39 cellular contexts compared by ENCODE assay signal in the genomic region with DNA sequence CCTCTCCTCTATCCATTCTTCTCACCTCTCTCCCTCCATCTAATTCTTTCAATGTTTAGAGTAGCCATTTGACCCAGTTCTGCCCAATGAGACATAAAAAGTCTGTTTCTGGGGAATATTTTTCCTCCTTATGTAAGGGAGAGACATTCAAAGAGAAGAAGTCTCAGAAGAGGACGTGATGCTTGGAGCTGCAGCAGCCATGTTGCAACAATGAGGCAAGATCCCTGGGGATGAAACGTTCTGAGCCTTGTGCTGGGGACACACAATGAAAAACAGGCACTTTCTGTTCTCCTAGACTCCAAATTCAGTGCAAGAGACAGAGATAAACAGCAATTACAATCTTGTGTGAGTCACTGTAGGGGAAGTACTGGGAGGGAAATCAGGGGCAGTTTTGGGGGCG.
"Had no signal": no experiment of that assay in that cellular context is flagged by ENCODE, and none has a peak within 500 bp of the region (broad histone marks: within the 10 kb centered on the region; RNA-seq: fewer than 3 reads in every experiment).

No MANE protein-coding gene starts in this region.

- H3K9me3 ChIP-seq: adrenal gland, ascending aorta, body of pancreas, breast epithelium had no signal

- H3K27ac ChIP-seq: adrenal gland, ascending aorta, body of pancreas, brain microvascular endothelial cell, breast epithelium, cardiac muscle cell had no signal

- FAIRE-seq: astrocyte, bronchial epithelial cell, colon had no signal

- H3K4me1 Mint-ChIP-seq: activated naive CD4-positive, alpha-beta T cell treated with anti-CD3 and anti-CD28 coated beads, Interleukin-2, amount 10 ng/mL, durations not matched to agents 7 days and 5 days; activated naive CD4-positive, alpha-beta T cell treated with anti-CD3 and anti-CD28 coated beads, Interleukin-2, amount 50 U/mL, for 24 hours; activated naive CD8-positive, alpha-beta T cell treated with anti-CD3 and anti-CD28 coated beads for 36 hours; activated naive CD8-positive, alpha-beta T cell treated with anti-CD3 and anti-CD28 coated beads, Interleukin-2, amount 10 ng/mL, durations not matched to agents 7 days and 5 days; activated naive CD8-positive, alpha-beta T cell treated with anti-CD3 and anti-CD28 coated beads, Interleukin-2, amount 50 U/mL, for 24 hours; activated T-helper 17 cell treated with anti-CD3 and anti-CD28 coated beads, Interleukin-2, amount 50 U/mL, for 72 hours; central memory CD8-positive, alpha-beta T cell had no signal

- H3K27ac Mint-ChIP-seq: activated naive CD4-positive, alpha-beta T cell treated with anti-CD3 and anti-CD28 coated beads for 36 hours; activated naive CD4-positive, alpha-beta T cell treated with anti-CD3 and anti-CD28 coated beads, Interleukin-2, amount 10 ng/mL, durations not matched to agents 7 days and 5 days; activated naive CD4-positive, alpha-beta T cell treated with anti-CD3 and anti-CD28 coated beads, Interleukin-2, amount 50 U/mL, for 24 hours; activated naive CD8-positive, alpha-beta T cell; activated naive CD8-positive, alpha-beta T cell treated with anti-CD3 and anti-CD28 coated beads for 36 hours; activated naive CD8-positive, alpha-beta T cell treated with anti-CD3 and anti-CD28 coated beads, Interleukin-2, amount 10 ng/mL, durations not matched to agents 7 days and 5 days; activated naive CD8-positive, alpha-beta T cell treated with anti-CD3 and anti-CD28 coated beads, Interleukin-2, amount 50 U/mL, for 24 hours; activated T-cell treated with anti-CD3 and anti-CD28 coated beads, Interleukin-2, amount 50 U/mL, for 72 hours; activated T-helper 1 cell treated with anti-CD3 and anti-CD28 coated beads, Interleukin-12 subunit alpha, Interleukin-12 subunit beta, Interleukin-2, Interleukin-4 antibody, amounts not matched to agents 30 ng/mL and 10 ng/mL and 1 ng/mL, durations not matched to agents 14 hours and 24 hours and 36 hours; activated T-helper 17 cell treated with anti-CD3 and anti-CD28 coated beads, Interleukin-2, amount 50 U/mL, for 72 hours; activated T-helper 2 cell treated with anti-CD3 and anti-CD28 coated beads, Interferon-gamma antibody, Interleukin-2, Interleukin-4, amounts not matched to agents 10 μg/mL and 5 μg/mL and 100 μg/mL, durations not matched to agents 14 hours and 24 hours and 36 hours had no signal

- H3K27me3 Mint-ChIP-seq: activated naive CD4-positive, alpha-beta T cell treated with anti-CD3 and anti-CD28 coated beads, Interleukin-2, amount 50 U/mL, for 24 hours; activated naive CD8-positive, alpha-beta T cell treated with anti-CD3 and anti-CD28 coated beads, Interleukin-2, amount 10 ng/mL, durations not matched to agents 7 days and 5 days had no signal

- H3K4me3 Mint-ChIP-seq: activated naive CD4-positive, alpha-beta T cell treated with anti-CD3 and anti-CD28 coated beads for 36 hours; activated naive CD4-positive, alpha-beta T cell treated with anti-CD3 and anti-CD28 coated beads, Interleukin-2, amount 10 ng/mL, durations not matched to agents 7 days and 5 days; activated naive CD4-positive, alpha-beta T cell treated with anti-CD3 and anti-CD28 coated beads, Interleukin-2, amount 50 U/mL, for 24 hours; activated naive CD8-positive, alpha-beta T cell; activated naive CD8-positive, alpha-beta T cell treated with anti-CD3 and anti-CD28 coated beads for 36 hours; activated naive CD8-positive, alpha-beta T cell treated with anti-CD3 and anti-CD28 coated beads, Interleukin-2, amount 10 ng/mL, durations not matched to agents 7 days and 5 days; activated naive CD8-positive, alpha-beta T cell treated with anti-CD3 and anti-CD28 coated beads, Interleukin-2, amount 50 U/mL, for 24 hours; activated T-cell treated with anti-CD3 and anti-CD28 coated beads, Interleukin-2, amount 50 U/mL, for 4 hours; activated T-cell treated with anti-CD3 and anti-CD28 coated beads, Interleukin-2, amount 50 U/mL, for 72 hours; activated T-helper 1 cell treated with anti-CD3 and anti-CD28 coated beads, Interleukin-12 subunit alpha, Interleukin-12 subunit beta, Interleukin-2, Interleukin-4 antibody, amounts not matched to agents 30 ng/mL and 10 ng/mL and 1 ng/mL, durations not matched to agents 14 hours and 24 hours and 36 hours; activated T-helper 17 cell treated with anti-CD3 and anti-CD28 coated beads, Interleukin-2, amount 50 U/mL, for 72 hours; brain; central memory CD8-positive, alpha-beta T cell had no signal

- H3K4me3 ChIP-seq: adrenal gland, ascending aorta, body of pancreas, breast epithelium, cardiac muscle cell had no signal

- H3K9me3 Mint-ChIP-seq: activated naive CD4-positive, alpha-beta T cell treated with anti-CD3 and anti-CD28 coated beads, Interleukin-2, amount 50 U/mL, for 24 hours; activated naive CD8-positive, alpha-beta T cell treated with anti-CD3 and anti-CD28 coated beads for 36 hours; activated T-cell treated with anti-CD3 and anti-CD28 coated beads, Interleukin-2, amount 50 U/mL, for 4 hours; activated T-helper 2 cell treated with anti-CD3 and anti-CD28 coated beads, Interferon-gamma antibody, Interleukin-2, Interleukin-4, amounts not matched to agents 10 μg/mL and 5 μg/mL and 100 μg/mL, durations not matched to agents 14 hours and 24 hours and 36 hours; central memory CD8-positive, alpha-beta T cell had no signal

- H3K27me3 ChIP-seq: adrenal gland, ascending aorta, body of pancreas, brain microvascular endothelial cell, cardiac muscle cell had no signal

- H3K36me3 ChIP-seq: adrenal gland, ascending aorta, brain microvascular endothelial cell, breast epithelium, cardiac muscle cell had no signal

- H3K4me1 ChIP-seq: adrenal gland, ascending aorta, body of pancreas, breast epithelium had no signal

- ATAC-seq: activated naive CD4-positive, alpha-beta T cell treated with anti-CD3 and anti-CD28 coated beads, Interleukin-2, amount 50 U/mL, for 72 hours; activated naive CD8-positive, alpha-beta T cell treated with anti-CD3 and anti-CD28 coated beads, Interleukin-2, amount 50 U/mL, for 24 hours; activated T-cell treated with anti-CD3 and anti-CD28 coated beads, Interleukin-2, amount 50 U/mL, for 4 hours; activated T-cell treated with anti-CD3 and anti-CD28 coated beads, Interleukin-2, amount 50 U/mL, for 72 hours; activated T-helper 17 cell treated with anti-CD3 and anti-CD28 coated beads, Interleukin-2, amount 50 U/mL, for 72 hours; body of pancreas had no signal

- DNase-seq: activated effector memory CD4-positive, alpha-beta T cell treated with anti-CD3 and anti-CD28 coated beads, Interleukin-2, amount 50 U/mL, for 16 hours; activated effector memory CD4-positive, alpha-beta T cell treated with Interleukin-2 at 50 U/mL for 16 hours; activated gamma-delta T cell; activated gamma-delta T cell treated with Interleukin-2 at 50 U/mL for 16 hours; activated naive CD4-positive, alpha-beta T cell; activated naive CD4-positive, alpha-beta T cell treated with anti-CD3 and anti-CD28 coated beads for 36 hours; activated naive CD4-positive, alpha-beta T cell treated with anti-CD3 and anti-CD28 coated beads, Interleukin-2, amount 10 ng/mL, durations not matched to agents 7 days and 5 days; activated naive CD4-positive, alpha-beta T cell treated with anti-CD3 and anti-CD28 coated beads, Interleukin-2, amount 50 U/mL, for 16 hours; activated naive CD4-positive, alpha-beta T cell treated with Interleukin-2 at 50 U/mL for 16 hours; activated naive CD8-positive, alpha-beta T cell treated with anti-CD3 and anti-CD28 coated beads for 36 hours; activated naive CD8-positive, alpha-beta T cell treated with anti-CD3 and anti-CD28 coated beads, Interleukin-2, amount 10 ng/mL, durations not matched to agents 7 days and 5 days; activated naive CD8-positive, alpha-beta T cell treated with anti-CD3 and anti-CD28 coated beads, Interleukin-2, amount 50 U/mL, for 24 hours; activated T-cell treated with anti-CD3 and anti-CD28 coated beads, Interleukin-2, amount 50 U/mL, for 4 hours; activated T-cell treated with anti-CD3 and anti-CD28 coated beads, Interleukin-2, amount 50 U/mL, for 48 hours; activated T-cell treated with anti-CD3 and anti-CD28 coated beads, Interleukin-2, amount 50 U/mL, for 72 hours; adrenal gland; amniotic stem cell; amygdala; anterior cingulate cortex; aorta; body of pancreas; brain microvascular endothelial cell; caudate nucleus; central memory CD4-positive, alpha-beta T cell; cerebellar nuclear complex had no signal

- H3K36me3 Mint-ChIP-seq: activated naive CD4-positive, alpha-beta T cell treated with anti-CD3 and anti-CD28 coated beads, Interleukin-2, amount 10 ng/mL, durations not matched to agents 7 days and 5 days; activated naive CD4-positive, alpha-beta T cell treated with anti-CD3 and anti-CD28 coated beads, Interleukin-2, amount 50 U/mL, for 24 hours; activated naive CD4-positive, alpha-beta T cell treated with anti-CD3 and anti-CD28 coated beads, Interleukin-2, amount 50 U/mL, for 72 hours; activated naive CD8-positive, alpha-beta T cell; activated naive CD8-positive, alpha-beta T cell treated with anti-CD3 and anti-CD28 coated beads for 36 hours; activated naive CD8-positive, alpha-beta T cell treated with anti-CD3 and anti-CD28 coated beads, Interleukin-2, amount 10 ng/mL, durations not matched to agents 7 days and 5 days; brain had no signal
